ENCODE assay signal across 1 cellular context in the genomic region with DNA sequence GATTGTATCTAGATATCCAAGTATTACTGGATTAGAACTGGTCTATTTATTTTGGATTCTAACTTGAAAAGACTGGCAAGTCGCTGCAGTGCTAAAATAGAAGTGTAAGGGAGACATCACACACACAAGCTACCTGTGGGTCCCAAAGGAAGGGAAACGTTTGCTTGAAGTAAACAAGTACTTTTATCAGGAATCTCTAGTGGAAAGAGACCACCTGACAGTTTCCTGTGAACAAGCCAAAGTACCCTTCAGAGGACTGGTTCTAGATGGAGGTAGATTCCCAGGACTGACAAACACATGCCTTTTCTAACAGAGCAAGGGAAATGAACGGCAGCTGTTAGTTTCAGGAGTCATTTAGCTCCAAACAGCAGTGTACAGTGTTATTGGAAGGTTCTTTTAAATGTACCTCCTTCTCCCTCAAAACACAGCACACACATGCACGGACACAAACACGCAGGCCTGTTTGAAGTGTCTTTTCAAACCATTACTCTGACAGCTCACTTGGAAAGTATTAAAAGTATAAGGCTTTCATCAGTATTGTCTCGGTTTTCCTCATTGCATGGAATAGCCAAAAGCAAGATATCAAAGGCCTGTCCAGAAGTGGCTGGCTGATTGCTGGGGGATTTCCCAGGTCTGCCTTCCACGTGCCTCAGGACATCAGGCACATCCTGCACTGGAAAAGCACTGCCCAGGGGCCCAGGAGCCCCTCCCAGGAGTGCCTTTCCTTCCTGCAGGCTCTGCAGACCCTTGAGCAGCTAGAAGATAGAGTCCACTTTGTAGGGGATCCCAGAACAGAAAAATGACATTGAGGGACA.
TF ChIP-seq lines count a peak whose summit lies in the region.

No MANE protein-coding gene starts in this region.

TF ChIP-seq in HEK293, 187 proteins besides CTCF, POLR2A, EP300 and RAD21 (continued from another document):
- no peak for TF ChIP-seq SALL2 (tag by site-specific recombination; IDR thresholded peaks at IDR 0.05; ENCODE audit: borderline replicate concordance)
- no peak for TF ChIP-seq IKZF3 (tag by site-specific recombination; IDR thresholded peaks at IDR 0.05)
- no peak for TF ChIP-seq ZNF324 (tag by site-specific recombination; IDR thresholded peaks at IDR 0.05)
- TF ChIP-seq ZNF677 (tag by site-specific recombination; IDR thresholded peaks at IDR 0.05), result no peak
- no peak for TF ChIP-seq ZNF416 (tag by site-specific recombination; IDR thresholded peaks at IDR 0.05)
- TF ChIP-seq, protein P1, sequence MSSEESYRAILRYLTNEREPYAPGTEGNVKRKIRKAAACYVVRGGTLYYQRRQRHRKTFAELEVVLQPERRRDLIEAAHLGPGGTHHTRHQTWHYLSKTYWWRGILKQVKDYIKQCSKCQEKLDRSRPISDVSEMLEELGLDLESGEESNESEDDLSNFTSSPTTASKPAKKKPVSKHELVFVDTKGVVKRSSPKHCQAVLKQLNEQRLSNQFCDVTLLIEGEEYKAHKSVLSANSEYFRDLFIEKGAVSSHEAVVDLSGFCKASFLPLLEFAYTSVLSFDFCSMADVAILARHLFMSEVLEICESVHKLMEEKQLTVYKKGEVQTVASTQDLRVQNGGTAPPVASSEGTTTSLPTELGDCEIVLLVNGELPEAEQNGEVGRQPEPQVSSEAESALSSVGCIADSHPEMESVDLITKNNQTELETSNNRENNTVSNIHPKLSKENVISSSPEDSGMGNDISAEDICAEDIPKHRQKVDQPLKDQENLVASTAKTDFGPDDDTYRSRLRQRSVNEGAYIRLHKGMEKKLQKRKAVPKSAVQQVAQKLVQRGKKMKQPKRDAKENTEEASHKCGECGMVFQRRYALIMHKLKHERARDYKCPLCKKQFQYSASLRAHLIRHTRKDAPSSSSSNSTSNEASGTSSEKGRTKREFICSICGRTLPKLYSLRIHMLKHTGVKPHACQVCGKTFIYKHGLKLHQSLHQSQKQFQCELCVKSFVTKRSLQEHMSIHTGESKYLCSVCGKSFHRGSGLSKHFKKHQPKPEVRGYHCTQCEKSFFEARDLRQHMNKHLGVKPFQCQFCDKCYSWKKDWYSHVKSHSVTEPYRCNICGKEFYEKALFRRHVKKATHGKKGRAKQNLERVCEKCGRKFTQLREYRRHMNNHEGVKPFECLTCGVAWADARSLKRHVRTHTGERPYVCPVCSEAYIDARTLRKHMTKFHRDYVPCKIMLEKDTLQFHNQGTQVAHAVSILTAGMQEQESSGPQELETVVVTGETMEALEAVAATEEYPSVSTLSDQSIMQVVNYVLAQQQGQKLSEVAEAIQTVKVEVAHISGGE (tag by site-specific recombination; conservative IDR thresholded peaks at IDR 0.05; ENCODE audit: low read depth), result no peak
- no peak for TF ChIP-seq ZBTB1 (tag by site-specific recombination; IDR thresholded peaks at IDR 0.05)
- no peak for TF ChIP-seq ZNF157 (tag by site-specific recombination; IDR thresholded peaks at IDR 0.05)
- TF ChIP-seq ZNF600 (tag by site-specific recombination; IDR thresholded peaks at IDR 0.05), result no peak
- no peak for TF ChIP-seq ZNF626 (tag by site-specific recombination; IDR thresholded peaks at IDR 0.05)
